8 cellular contexts compared by ENCODE assay signal in genomic region chr11:8354622-8355417, GRCh38.
DNase-seq lines count a peak whose midpoint lies in the region; ATAC-seq and TF ChIP-seq lines count a peak whose summit lies in the region.

No MANE protein-coding gene starts in this region.

- no peak overlapping the region for H2BK5ac ChIP-seq in mesenchymal stem cell (ENCODE audit: low read depth, low read length, poor library complexity, severe bottlenecking)

- H3K4ac ChIP-seq in mesenchymal stem cell (ENCODE audit: low read depth in 1 of 2, low read length in 2 of 2): no peak overlapping the region

- H4K91ac ChIP-seq in mesenchymal stem cell (ENCODE audit: low read length): no peak overlapping the region

- H3K79me1 ChIP-seq in mesenchymal stem cell (replicated peaks; ENCODE audit: low read length, poor library complexity, severe bottlenecking): no peaks in the 10 kb centered on the region

- no peak overlapping the region for H2BK15ac ChIP-seq in mesenchymal stem cell (ENCODE audit: low read depth, poor library complexity, severe bottlenecking)

- no peak overlapping the region for H3K23ac ChIP-seq in mesenchymal stem cell (ENCODE audit: low read length in 2 of 2)

- H3K4me1 ChIP-seq in adipocyte (ENCODE audit: control insufficient read depth, insufficient read depth, low read length) (peaks cover 6% of the 10 kb centered on the region), mesenchymal stem cell (ENCODE audit: control insufficient read depth, insufficient read depth, low read depth, low read length) (peaks cover 3% of the 10 kb centered on the region)

- 86% methylated on average over 16 of the region's 16 CpGs for WGBS in mesenchymal stem cell

- no peak overlapping the region for H4K8ac ChIP-seq in mesenchymal stem cell (ENCODE audit: low read length)

- no peak overlapping the region for H3K27ac ChIP-seq in mesenchymal stem cell (ENCODE audit: low read length, poor library complexity, severe bottlenecking)

- DNase-seq in COR-L47 (lab: John Stamatoyannopoulos, UW) (peak; percentile 84), NCI-H1417 treated with DMSO at 0.1 percent for 48 hours (lab: John Stamatoyannopoulos, UW) (peak; percentile 37), adipocyte (ENCODE audit: low read depth) (peak; percentile 34), mesenchymal stem cell (no peak), erythroblast (lab: John Stamatoyannopoulos, UW) (no peak), NCI-H2029 (lab: John Stamatoyannopoulos, UW) (no peak)

- no peak for TF ChIP-seq POLR2A in erythroblast (IDR thresholded peaks at IDR 0.05; ENCODE audit: low read length)

- no peak overlapping the region for H2BK120ac ChIP-seq in mesenchymal stem cell (ENCODE audit: low read depth, low read length)

- no peak overlapping the region for H2AFZ ChIP-seq in mesenchymal stem cell (ENCODE audit: low read depth, low read length)

- H3K18ac ChIP-seq in mesenchymal stem cell (ENCODE audit: low read depth in 1 of 2, low read length in 2 of 2): no peak overlapping the region

- H3K14ac ChIP-seq in mesenchymal stem cell (ENCODE audit: low read length in 2 of 2): no peak overlapping the region

- H3K27me3 ChIP-seq in adipocyte (replicated peaks; ENCODE audit: control insufficient read depth, insufficient read depth, low read length) (peaks cover 54% of the 10 kb centered on the region), mesenchymal stem cell (ENCODE audit: control insufficient read depth in 1 of 2, insufficient read depth in 1 of 2, low read length in 2 of 2) (peaks cover 58 to 80% of the 10 kb centered on the region in 2 experiments)

- no peak overlapping the region for H2BK12ac ChIP-seq in mesenchymal stem cell (ENCODE audit: low read length in 2 of 2)

- H3K36me3 ChIP-seq in adipocyte (ENCODE audit: control insufficient read depth, insufficient read depth, low read length, severe bottlenecking) (no peaks in the 10 kb centered on the region), mesenchymal stem cell (ENCODE audit: control insufficient read depth in 1 of 2, insufficient read depth in 2 of 2, low read depth in 1 of 2, low read length in 2 of 2) (no peaks in the 10 kb centered on the region)

- H3K9ac ChIP-seq in adipocyte (ENCODE audit: low read length) (no peak overlapping the region), mesenchymal stem cell (ENCODE audit: low read length) (no peak overlapping the region)

- ATAC-seq in GM18909 (IDR thresholded peaks at IDR 0.05; ENCODE audit: poor library complexity, unreplicated experiment) (no peak), HG02840 (IDR thresholded peaks at IDR 0.05; ENCODE audit: low FRiP score, unreplicated experiment) (no peak)

- peak overlapping the region; percentile 18 for H3K4me2 ChIP-seq in mesenchymal stem cell (ENCODE audit: low read length, poor library complexity, severe bottlenecking)

- H3K4me3 ChIP-seq in adipocyte (ENCODE audit: low read length): no peak overlapping the region
- no peak overlapping the region for H3K4me3 ChIP-seq in mesenchymal stem cell (ENCODE audit: insufficient read depth in 1 of 2, low read depth in 1 of 2, low read length in 2 of 2)

- H3K9me3 ChIP-seq in adipocyte (ENCODE audit: control insufficient read depth, low read length): no peaks in the 10 kb centered on the region
- no peaks in the 10 kb centered on the region for H3K9me3 ChIP-seq in mesenchymal stem cell (ENCODE audit: control insufficient read depth, low read length)

- no peak overlapping the region for H2AK5ac ChIP-seq in mesenchymal stem cell (ENCODE audit: low read length, severe bottlenecking)

Comparison
In these comparisons a context has a peak if more than half of its experiments do, and no peak if none do; other contexts are left out.
1. DNase-seq: peak in COR-L47 (single experiment), NCI-H1417 treated with DMSO at 0.1 percent for 48 hours (single experiment) and adipocyte (single experiment); none in mesenchymal stem cell (single experiment), erythroblast (0 of 2) and NCI-H2029 (single experiment).